In the genomic region with DNA sequence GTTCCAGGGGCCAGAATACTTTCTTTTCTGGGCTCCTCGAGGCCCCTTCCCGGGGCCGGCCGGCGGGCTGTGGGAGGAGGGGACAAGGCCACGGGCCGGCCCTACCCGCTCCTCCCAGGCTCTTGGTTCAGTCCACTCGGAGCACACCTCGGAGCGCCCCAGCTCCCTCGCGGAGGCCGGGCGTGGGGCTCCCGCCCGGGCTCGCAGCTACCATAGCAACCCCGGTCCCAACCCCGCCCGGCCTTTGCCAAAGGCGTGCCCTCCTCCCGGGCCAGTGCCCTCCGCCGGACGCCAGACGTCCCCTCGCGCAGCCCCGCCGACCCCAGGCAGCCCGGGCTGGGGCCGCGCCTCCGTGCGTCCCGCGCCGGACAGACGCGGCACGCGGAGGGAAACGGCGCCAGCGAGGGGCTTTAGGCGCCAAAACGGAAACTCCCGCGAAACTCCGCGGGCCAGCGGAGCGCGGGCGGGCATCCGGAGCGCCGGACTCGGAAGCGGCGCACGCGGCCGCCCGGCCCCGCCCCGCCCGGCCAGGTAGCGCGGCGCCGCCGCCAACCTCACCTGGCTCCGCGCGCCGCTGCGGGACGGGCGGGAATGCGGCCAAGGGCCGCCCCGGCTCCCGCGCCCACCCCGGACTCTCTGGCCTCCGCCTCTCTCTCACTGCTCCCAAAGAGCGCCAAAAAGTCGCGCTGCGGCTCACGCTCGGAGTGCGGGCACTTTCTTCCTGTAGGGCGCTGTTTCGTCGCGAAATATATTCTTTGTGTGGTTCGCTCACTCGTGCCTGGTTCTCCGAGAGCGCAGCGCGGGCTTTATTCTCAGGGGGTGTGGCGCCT, we compare ENCODE assay signal across 8 cellular contexts. TPM values are rescaled to one million over a fixed set of nuclear protein-coding genes. Genes with fewer than 3 reads are reported as not detected.
DNase-seq lines count a peak whose midpoint lies in the region; ATAC-seq and TF ChIP-seq lines count a peak whose summit lies in the region.

No MANE protein-coding gene starts in this region.

- peak overlapping the region; percentile 88; the same call in 1 of the 2 replicates for H3K27ac Mint-ChIP-seq in GM23338

- H3K79me2 ChIP-seq in GM23338 (replicated peaks; ENCODE audit: insufficient read depth), result no peaks in the 10 kb centered on the region

- in situ Hi-C loops in astrocyte of the cerebellum (cut with HindIII; ENCODE audit: low sequenced_read_pairs), result no loop called here
- in situ Hi-C loops in gastrocnemius medialis (cut with MboI; ENCODE audit: low sequenced_read_pairs in 4 of 4), result no loop called here

- peaks cover 7% of the 10 kb centered on the region for H3K27me3 Mint-ChIP-seq in GM23338 (ENCODE audit: insufficient read depth, low read depth, poor library complexity)

- H3K9me2 ChIP-seq in GM23338 (ENCODE audit: insufficient read depth), result no peaks in the 10 kb centered on the region

- no peak overlapping the region for H3K27ac ChIP-seq in GM23338 (ENCODE audit: low read depth)
- H3K27ac ChIP-seq in iPS DF 6.9 (ENCODE audit: low read length), result no peak overlapping the region
- H3K27ac ChIP-seq in gastrocnemius medialis, result peak overlapping the region; percentile 56 to 65 (median 58)

- ATAC-seq in GM23338 (peak; percentile 78), gastrocnemius medialis (peak; percentile 76 to 84)

- DNase-seq in GM06990 (ENCODE audit: extremely low read depth, insufficient read length) (peak; percentile 81), GM23338 (ENCODE audit: low spot score) (peak; percentile 56), Kasumi-1 (lab: John Stamatoyannopoulos, UW) (peak; percentile 26 to 59), T follicular helper cell (ENCODE audit: low read depth) (peak; percentile 38), astrocyte of the cerebellum (ENCODE audit: low read depth) (no peak), iPS DF 6.9 (ENCODE audit: low read depth, low spot score) (no peak), gastrocnemius medialis (peak in 1 of 2 donors; percentile 28), cerebellum (ENCODE audit: low spot score) (no peak)

- intact Hi-C loops in gastrocnemius medialis (cut with DNase I; ENCODE audit: low total_unique reads), result no loop called here

- H4K20me1 ChIP-seq in GM23338 (replicated peaks; ENCODE audit: insufficient read depth), result no peaks in the 10 kb centered on the region

- no peaks in the 10 kb centered on the region for H3K9me3 Mint-ChIP-seq in GM23338

- H3K4me3 ChIP-seq in GM06990 (replicated peaks; ENCODE audit: low read depth, low read length) (peak overlapping the region; percentile 67), GM23338 (peak overlapping the region; percentile 70), astrocyte of the cerebellum (ENCODE audit: low read depth, low read length) (peak overlapping the region; percentile 53), iPS DF 6.9 (ENCODE audit: low read length) (peak overlapping the region; percentile 48; the same call in 1 of the 2 replicates), gastrocnemius medialis (peak overlapping the region; percentile 55 to 69 (median 60))

- H3K4me1 Mint-ChIP-seq in GM23338, result peaks cover 22% of the 10 kb centered on the region; the same call in 2 of the 3 replicates

- H3K27me3 ChIP-seq in GM06990 (replicated peaks; ENCODE audit: control insufficient read depth, insufficient read depth, low read length) (no peaks in the 10 kb centered on the region), GM23338 (ENCODE audit: insufficient read depth) (peaks cover 32% of the 10 kb centered on the region), iPS DF 6.9 (ENCODE audit: control insufficient read depth, insufficient read depth, low read length) (no peaks in the 10 kb centered on the region), gastrocnemius medialis (peaks cover 0 to 17% (median 9%) of the 10 kb centered on the region in 3 donors)

- H3K4me2 ChIP-seq in GM23338, result peak overlapping the region; percentile 85

- peak overlapping the region; percentile 86 for H3K4me3 Mint-ChIP-seq in GM23338

- H3K4me1 ChIP-seq in GM23338 (ENCODE audit: insufficient read depth), result peaks cover under 1% of the 10 kb centered on the region; the same call in 1 of the 2 replicates
- no peaks in the 10 kb centered on the region for H3K4me1 ChIP-seq in iPS DF 6.9 (ENCODE audit: control insufficient read depth, insufficient read depth, low read length)
- peaks cover 0 to 6% of the 10 kb centered on the region in 2 donors for H3K4me1 ChIP-seq in gastrocnemius medialis

- no peak for TF ChIP-seq POLR2A in gastrocnemius medialis (IDR thresholded peaks at IDR 0.05)

- no peaks in the 10 kb centered on the region for H3F3A ChIP-seq in GM23338 (replicated peaks; ENCODE audit: low read depth)

- no CpG with 5 or more reads among the region's 106 CpGs for WGBS in iPS DF 6.9 (ENCODE audit: insufficient coverage, insufficient read length)

- H3K36me3 Mint-ChIP-seq in GM23338 (ENCODE audit: low read depth), result no peaks in the 10 kb centered on the region

- H3K9me3 ChIP-seq in iPS DF 6.9 (ENCODE audit: control insufficient read depth, insufficient read depth, low read length), result no peaks in the 10 kb centered on the region
- H3K9me3 ChIP-seq in gastrocnemius medialis, result no peaks in the 10 kb centered on the region

- peak; percentile 2 for TF ChIP-seq CTCF in GM06990 (IDR thresholded peaks at IDR 0.05; ENCODE audit: insufficient read depth, low read length, poor library complexity, severe bottlenecking)
- TF ChIP-seq CTCF in GM23338 (conservative IDR thresholded peaks at IDR 0.05; ENCODE audit: low read depth in 2 of 2), result no peak
- TF ChIP-seq CTCF in astrocyte of the cerebellum (IDR thresholded peaks at IDR 0.05; ENCODE audit: low read depth, low read length, missing control alignments), result no peak
- no peak for TF ChIP-seq CTCF in gastrocnemius medialis (IDR thresholded peaks at IDR 0.05 in 4 of 5, conservative IDR thresholded peaks at IDR 0.05 in 1 of 5)

- H3K36me3 ChIP-seq in GM06990 (ENCODE audit: control insufficient read depth, insufficient read depth, low read length), result no peaks in the 10 kb centered on the region
- no peaks in the 10 kb centered on the region for H3K36me3 ChIP-seq in GM23338 (ENCODE audit: insufficient read depth)
- H3K36me3 ChIP-seq in iPS DF 6.9 (ENCODE audit: control insufficient read depth, insufficient read depth, low read length), result no peaks in the 10 kb centered on the region
- no peaks in the 10 kb centered on the region for H3K36me3 ChIP-seq in gastrocnemius medialis

- H2AFZ ChIP-seq in GM23338, result peak overlapping the region; percentile 96

TF ChIP-seq in GM23338, 12 proteins besides CTCF, POLR2A, EP300 and RAD21:
- no peak for TF ChIP-seq CREB1 (CRISPR knock-in tag; IDR thresholded peaks at IDR 0.05; ENCODE audit: low read depth)

RNA-seq across cellular contexts. Expression of a gene that starts 0.6 kb away (rescaled TPM):
- total RNA-seq in GM23338 (2014; rRNA removed; shearing (Covaris generic)), result 2.4 and 3.0 TPM in 2 replicates
- 0.94 and 2.3 TPM in 2 replicates for polyA plus RNA-seq in GM23338 (2016; fragmentation: Nextera tagmentation; extraction: Ambion mirVana)
- 1 to 10 TPM; 1.7 to 4.5 (median 2.8) TPM for total RNA-seq in gastrocnemius medialis
- total RNA-seq in cerebellum, result 6.5 TPM

Comparison
In these comparisons a context has a peak if more than half of its experiments do, and no peak if none do; other contexts are left out.
1. DNase-seq: peak in GM06990 (single experiment), GM23338 (single experiment), Kasumi-1 (2 of 2) and T follicular helper cell (single experiment); none in astrocyte of the cerebellum (single experiment), iPS DF 6.9 (single experiment) and cerebellum (single experiment).
2. H3K27ac ChIP-seq: peak in gastrocnemius medialis (4 of 4); none in GM23338 (single experiment) and iPS DF 6.9 (single experiment).
3. Peak in every context shown above with its lines, with median percentiles within 50 percentile points of each other: H3K4me3 ChIP-seq.